1 cellular context compared by ENCODE assay signal in the genomic region with DNA sequence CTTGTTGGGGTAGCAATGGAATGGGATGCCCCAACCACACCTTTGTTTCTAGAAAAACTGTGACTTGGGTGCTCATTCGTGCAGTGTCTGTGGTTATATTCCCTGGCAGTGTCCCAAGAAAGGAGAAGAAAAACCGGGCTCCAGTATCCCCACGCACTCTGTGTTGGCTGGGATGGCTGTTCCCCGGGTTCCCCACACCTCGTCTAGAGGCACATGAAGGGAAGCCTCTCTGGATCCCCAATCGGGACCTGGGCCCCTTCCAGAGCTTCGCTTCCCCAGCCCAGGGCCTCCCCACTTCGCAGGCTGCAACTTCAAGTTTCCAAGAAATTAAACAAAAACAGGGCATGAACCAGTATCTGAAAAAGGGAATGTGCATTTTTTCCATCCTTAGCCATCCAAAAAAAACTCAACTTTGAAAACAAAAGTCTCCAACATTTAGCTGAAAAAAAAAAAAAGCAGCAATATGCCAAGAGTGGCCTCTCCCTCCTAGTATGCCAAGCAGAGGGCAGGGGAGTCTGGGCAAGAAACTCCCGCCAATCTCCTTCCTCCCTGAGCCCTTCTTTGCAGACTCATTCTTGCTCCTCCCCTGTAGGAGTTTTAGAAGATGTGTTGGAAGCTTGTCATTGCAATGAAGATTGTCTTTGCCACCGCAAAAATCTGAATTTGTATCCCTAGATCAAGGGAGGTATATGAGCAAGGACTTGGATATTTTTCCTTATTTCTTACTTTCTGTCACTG.
TF ChIP-seq lines count a peak whose summit lies in the region.

No MANE protein-coding gene starts in this region.

TF ChIP-seq in WTC11, 78 proteins besides CTCF, POLR2A, EP300 and RAD21 (continued from another document):
- TF ChIP-seq, protein P1, sequence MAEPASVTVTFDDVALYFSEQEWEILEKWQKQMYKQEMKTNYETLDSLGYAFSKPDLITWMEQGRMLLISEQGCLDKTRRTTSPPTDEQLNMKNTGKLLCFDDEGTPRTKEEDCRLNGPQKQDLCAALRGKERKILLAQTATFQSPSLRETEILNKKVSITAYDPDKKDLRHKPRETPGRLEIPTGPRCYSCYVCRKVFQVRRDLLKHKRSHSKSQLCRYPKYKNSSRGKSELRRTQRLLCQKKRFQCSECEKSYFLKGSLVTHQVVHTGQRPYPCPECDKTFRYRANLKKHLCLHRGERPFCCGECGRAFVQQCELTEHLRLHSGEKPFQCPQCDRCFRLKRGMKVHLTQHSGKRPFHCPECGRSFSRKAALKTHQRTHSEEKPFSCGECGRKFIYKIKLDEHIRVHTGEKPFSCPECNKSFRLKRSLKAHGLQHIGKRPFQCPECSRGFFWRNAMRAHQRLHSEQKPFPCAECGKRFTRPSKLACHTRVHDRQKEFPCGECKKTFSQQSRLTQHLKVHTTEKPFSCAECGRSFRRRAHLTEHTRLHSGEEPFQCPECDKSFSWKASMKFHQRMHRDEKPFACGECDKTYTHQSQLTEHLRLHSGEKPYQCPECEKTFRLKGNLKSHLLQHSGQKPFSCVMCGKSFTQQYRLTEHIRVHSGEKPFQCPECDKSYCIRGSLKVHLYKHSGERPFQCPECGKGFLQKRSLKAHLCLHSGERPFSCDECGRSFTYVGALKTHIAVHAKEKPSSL (CRISPR knock-in tag; conservative IDR thresholded peaks at IDR 0.05): no peak
- TF ChIP-seq JUN (CRISPR knock-in tag; IDR thresholded peaks at IDR 0.05) (no peak), OVOL2 (CRISPR knock-in tag; IDR thresholded peaks at IDR 0.05; ENCODE audit: borderline replicate concordance) (no peak), NR2C2 (CRISPR knock-in tag; IDR thresholded peaks at IDR 0.05) (no peak), KAT7 (CRISPR knock-in tag; IDR thresholded peaks at IDR 0.05; ENCODE audit: borderline replicate concordance) (no peak), ELF4 (CRISPR knock-in tag; IDR thresholded peaks at IDR 0.05; ENCODE audit: low read depth) (no peak), CBFB (CRISPR knock-in tag; IDR thresholded peaks at IDR 0.05; ENCODE audit: low read depth) (no peak)
- TF ChIP-seq, protein P2, sequence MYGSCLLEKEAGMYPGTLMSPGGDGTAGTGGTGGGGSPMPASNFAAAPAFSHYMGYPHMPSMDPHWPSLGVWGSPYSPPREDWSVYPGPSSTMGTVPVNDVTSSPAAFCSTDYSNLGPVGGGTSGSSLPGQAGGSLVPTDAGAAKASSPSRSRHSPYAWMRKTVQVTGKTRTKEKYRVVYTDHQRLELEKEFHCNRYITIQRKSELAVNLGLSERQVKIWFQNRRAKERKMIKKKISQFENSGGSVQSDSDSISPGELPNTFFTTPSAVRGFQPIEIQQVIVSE (CRISPR knock-in tag; IDR thresholded peaks at IDR 0.05; ENCODE audit: borderline replicate concordance): no peak
- TF ChIP-seq, protein P3, sequence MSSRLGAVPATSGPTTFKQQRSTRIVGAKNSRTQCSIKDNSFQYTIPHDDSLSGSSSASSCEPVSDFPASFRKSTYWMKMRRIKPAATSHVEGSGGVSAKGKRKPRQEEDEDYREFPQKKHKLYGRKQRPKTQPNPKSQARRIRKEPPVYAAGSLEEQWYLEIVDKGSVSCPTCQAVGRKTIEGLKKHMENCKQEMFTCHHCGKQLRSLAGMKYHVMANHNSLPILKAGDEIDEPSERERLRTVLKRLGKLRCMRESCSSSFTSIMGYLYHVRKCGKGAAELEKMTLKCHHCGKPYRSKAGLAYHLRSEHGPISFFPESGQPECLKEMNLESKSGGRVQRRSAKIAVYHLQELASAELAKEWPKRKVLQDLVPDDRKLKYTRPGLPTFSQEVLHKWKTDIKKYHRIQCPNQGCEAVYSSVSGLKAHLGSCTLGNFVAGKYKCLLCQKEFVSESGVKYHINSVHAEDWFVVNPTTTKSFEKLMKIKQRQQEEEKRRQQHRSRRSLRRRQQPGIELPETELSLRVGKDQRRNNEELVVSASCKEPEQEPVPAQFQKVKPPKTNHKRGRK (CRISPR knock-in tag; IDR thresholded peaks at IDR 0.05; ENCODE audit: borderline replicate concordance): no peak
- TF ChIP-seq, protein P4, sequence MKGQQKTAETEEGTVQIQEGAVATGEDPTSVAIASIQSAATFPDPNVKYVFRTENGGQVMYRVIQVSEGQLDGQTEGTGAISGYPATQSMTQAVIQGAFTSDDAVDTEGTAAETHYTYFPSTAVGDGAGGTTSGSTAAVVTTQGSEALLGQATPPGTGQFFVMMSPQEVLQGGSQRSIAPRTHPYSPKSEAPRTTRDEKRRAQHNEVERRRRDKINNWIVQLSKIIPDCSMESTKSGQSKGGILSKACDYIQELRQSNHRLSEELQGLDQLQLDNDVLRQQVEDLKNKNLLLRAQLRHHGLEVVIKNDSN (CRISPR knock-in tag; IDR thresholded peaks at IDR 0.05): no peak
TF ChIP-seq in WTC11: peak in this region for 0.
